Comparison of ENCODE assay signal across 28 cellular contexts in the genomic region with DNA sequence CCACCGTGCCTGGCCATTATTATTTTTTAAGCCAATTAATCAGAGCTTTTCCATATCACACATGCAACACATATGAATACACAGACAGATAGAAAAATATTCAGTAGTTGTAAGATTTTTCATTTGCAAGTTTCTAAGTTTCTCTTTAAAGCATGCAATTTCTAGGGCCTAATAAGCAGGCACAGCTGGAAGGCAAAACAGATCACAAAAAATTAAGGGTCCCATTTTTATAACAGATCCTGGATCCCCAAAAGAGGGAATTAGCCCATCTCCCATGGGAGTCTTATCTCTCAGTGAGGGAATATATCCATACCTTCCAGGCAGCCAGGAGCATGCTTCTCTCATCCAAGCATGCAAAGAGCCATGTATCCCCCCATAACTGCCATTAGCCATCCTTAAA. TPM values are rescaled to one million over a fixed set of nuclear protein-coding genes. Genes with fewer than 3 reads are reported as not detected.
"Had no signal": no experiment of that assay in that cellular context is flagged by ENCODE, and none has a peak within 500 bp of the region (broad histone marks: within the 10 kb centered on the region; RNA-seq: fewer than 3 reads in every experiment).

No MANE protein-coding gene starts in this region.

- FAIRE-seq: urothelium cell line had no signal

- DNase-seq: stimulated activated CD4-positive, alpha-beta T cell treated with anti-CD3 and anti-CD28 coated beads, Interleukin-2, amount 100 ng/mL, for 48 hours; stimulated activated CD4-positive, alpha-beta T cell treated with anti-CD3 and anti-CD28 coated beads, Interleukin-4, amount 100 ng/mL, for 1 hour; stimulated activated CD4-positive, alpha-beta T cell treated with anti-CD3 and anti-CD28 coated beads, Interleukin-4, amount 100 ng/mL, for 24 hours; stimulated activated CD4-positive, alpha-beta T cell treated with anti-CD3 and anti-CD28 coated beads, Interleukin-4, amount 100 ng/mL, for 4 hours; stimulated activated CD8-positive, alpha-beta memory T cell treated with anti-CD3 and anti-CD28 coated beads, Interleukin-4, amount 100 ng/mL, for 48 hours; stimulated activated naive B cell treated with anti-CD40 and anti-IgM and Interleukin-4, amounts not matched to agents 10 μg/mL and 1 μg/mL and 100 μg/mL, for 72 hours; stimulated activated naive CD4-positive, alpha-beta T cell; stimulated activated naive CD4-positive, alpha-beta T cell treated with Interleukin-2 at 50 U/mL for 16 hours; stimulated activated naive CD8-positive, alpha-beta T cell treated with anti-CD3 and anti-CD28 coated beads, Interleukin-15, amount 100 ng/mL, for 72 hours; stimulated activated naive CD8-positive, alpha-beta T cell treated with anti-CD3 and anti-CD28 coated beads, Interleukin-15, Interleukin-2, amounts not matched to agents 100 U/mL and 50 U/mL, for 24 hours; stomach; substantia nigra; testis; thyroid gland; tibial artery; transverse colon; trophoblast cell; upper lobe of right lung; uterus had no signal

- H3K36me3 Mint-ChIP-seq: stimulated activated effector memory CD8-positive, alpha-beta T cell treated with anti-CD3 and anti-CD28 coated beads, Interleukin-12 subunit alpha, Interleukin-12 subunit beta, amount 100 ng/mL, for 72 hours had no signal

- H3K36me3 ChIP-seq: stomach, suprapubic skin, thoracic aorta, thyroid gland, tibial artery, tibial nerve, transverse colon, upper lobe of right lung, uterus, vagina had no signal

- H3K4me1 Mint-ChIP-seq: stimulated activated effector memory CD8-positive, alpha-beta T cell treated with anti-CD3 and anti-CD28 coated beads, Interleukin-12 subunit alpha, Interleukin-12 subunit beta, amount 100 ng/mL, for 72 hours; stimulated activated memory B cell treated with anti-CD40 and anti-IgM and Interleukin-4, amounts not matched to agents 10 μg/mL and 1 μg/mL and 100 μg/mL, for 72 hours; stimulated activated naive CD8-positive, alpha-beta T cell treated with anti-CD3 and anti-CD28 coated beads, Interleukin-15, amount 100 ng/mL, for 72 hours had no signal

- H3K4me3 ChIP-seq: stomach, suprapubic skin, testis, thoracic aorta, thyroid gland, tibial artery, tibial nerve, transverse colon, upper lobe of right lung, uterus, vagina had no signal

- H3K27me3 ChIP-seq: stomach, suprapubic skin, testis, thyroid gland, tibial artery, tibial nerve, transverse colon, upper lobe of right lung, uterus, vagina had no signal

- H3K27ac ChIP-seq: stomach, suprapubic skin, testis, thoracic aorta, thyroid gland, tibial artery, tibial nerve, transverse colon, upper lobe of right lung, uterus, vagina had no signal

- H3K4me3 Mint-ChIP-seq: stimulated activated effector memory CD8-positive, alpha-beta T cell treated with anti-CD3 and anti-CD28 coated beads, Interleukin-12 subunit alpha, Interleukin-12 subunit beta, amount 100 ng/mL, for 72 hours; stimulated activated memory B cell treated with anti-CD40 and anti-IgM and Interleukin-4, amounts not matched to agents 10 μg/mL and 1 μg/mL and 100 μg/mL, for 72 hours; stimulated activated naive B cell treated with anti-CD40 and anti-IgM and Interleukin-4, amounts not matched to agents 10 μg/mL and 1 μg/mL and 100 μg/mL, for 72 hours; stimulated activated naive CD8-positive, alpha-beta T cell treated with anti-CD3 and anti-CD28 coated beads, Interleukin-15, amount 100 ng/mL, for 72 hours; stimulated activated naive CD8-positive, alpha-beta T cell treated with anti-CD3 and anti-CD28 coated beads, Interleukin-15, Interleukin-2, amounts not matched to agents 100 ng/mL and 50 ng/mL, for 24 hours; type B pancreatic cell had no signal

- H3K27ac Mint-ChIP-seq: stimulated activated effector memory CD8-positive, alpha-beta T cell treated with anti-CD3 and anti-CD28 coated beads, Interleukin-12 subunit alpha, Interleukin-12 subunit beta, amount 100 ng/mL, for 72 hours; stimulated activated memory B cell treated with anti-CD40 and anti-IgM and Interleukin-4, amounts not matched to agents 10 μg/mL and 1 μg/mL and 100 μg/mL, for 72 hours; stimulated activated naive B cell treated with anti-CD40 and anti-IgM and Interleukin-4, amounts not matched to agents 10 μg/mL and 1 μg/mL and 100 μg/mL, for 72 hours; stimulated activated naive CD8-positive, alpha-beta T cell treated with anti-CD3 and anti-CD28 coated beads, Interleukin-15, amount 100 ng/mL, for 72 hours; stimulated activated naive CD8-positive, alpha-beta T cell treated with anti-CD3 and anti-CD28 coated beads, Interleukin-15, Interleukin-2, amounts not matched to agents 100 ng/mL and 50 ng/mL, for 24 hours; type B pancreatic cell had no signal

- H3K4me1 ChIP-seq: stomach, suprapubic skin, testis, thyroid gland, tibial artery, tibial nerve, transverse colon, upper lobe of right lung, uterus, vagina had no signal

- H3K9me3 ChIP-seq: testis, thyroid gland, vagina had no signal

- ATAC-seq: stimulated activated effector memory CD8-positive, alpha-beta T cell treated with anti-CD3 and anti-CD28 coated beads, Interleukin-12 subunit alpha, Interleukin-12 subunit beta, amount 100 ng/mL, for 72 hours; stimulated activated memory B cell treated with anti-CD40 and anti-IgM and Interleukin-4, amounts not matched to agents 10 μg/mL and 1 μg/mL and 100 μg/mL, for 72 hours; stimulated activated naive B cell treated with anti-CD40 and anti-IgM and Interleukin-4, amounts not matched to agents 10 μg/mL and 1 μg/mL and 100 μg/mL, for 72 hours; stimulated activated naive CD8-positive, alpha-beta T cell treated with anti-CD3 and anti-CD28 coated beads, Interleukin-15, amount 100 ng/mL, for 72 hours; stimulated activated naive CD8-positive, alpha-beta T cell treated with anti-CD3 and anti-CD28 coated beads, Interleukin-15, Interleukin-2, amounts not matched to agents 100 U/mL and 50 U/mL, for 24 hours; upper lobe of right lung had no signal

- H3K27me3 Mint-ChIP-seq: type B pancreatic cell had no signal

RNA-seq across cellular contexts. Expression of a gene that starts 31.2 kb away (rescaled TPM):
- total RNA-seq: transverse colon had no signal
